Comparison of ENCODE assay signal across 36 cellular contexts in the genomic region with DNA sequence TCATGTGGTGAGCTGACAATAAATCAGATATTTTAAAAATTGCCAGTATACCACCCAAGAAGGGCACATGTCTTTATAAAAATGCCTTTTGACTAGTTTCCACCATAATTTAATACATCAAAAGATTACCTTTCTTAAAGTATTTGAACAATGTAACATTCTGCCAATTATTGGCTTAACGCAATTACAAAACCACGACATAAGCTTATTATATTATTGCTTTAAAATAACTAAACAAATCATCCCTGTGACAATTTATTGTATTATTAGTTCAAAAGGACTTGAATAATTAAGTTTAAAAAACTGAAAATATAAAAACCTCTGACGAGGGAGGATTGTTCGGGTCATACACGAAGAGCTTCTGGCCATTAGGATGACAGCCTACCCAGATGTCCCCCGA. TPM values are rescaled to one million over a fixed set of nuclear protein-coding genes. Genes with fewer than 3 reads are reported as not detected.
"Had no signal": no experiment of that assay in that cellular context is flagged by ENCODE, and none has a peak within 500 bp of the region (broad histone marks: within the 10 kb centered on the region; RNA-seq: fewer than 3 reads in every experiment).

No MANE protein-coding gene starts in this region.

- H3K4me1 ChIP-seq: adrenal gland, ascending aorta, body of pancreas, breast epithelium had no signal

- DNase-seq: activated effector memory CD4-positive, alpha-beta T cell treated with anti-CD3 and anti-CD28 coated beads, Interleukin-2, amount 50 U/mL, for 16 hours; activated effector memory CD4-positive, alpha-beta T cell treated with Interleukin-2 at 50 U/mL for 16 hours; activated gamma-delta T cell; activated gamma-delta T cell treated with Interleukin-2 at 50 U/mL for 16 hours; activated naive CD4-positive, alpha-beta T cell; activated naive CD4-positive, alpha-beta T cell treated with anti-CD3 and anti-CD28 coated beads for 36 hours; activated naive CD4-positive, alpha-beta T cell treated with anti-CD3 and anti-CD28 coated beads, Interleukin-2, amount 10 ng/mL, durations not matched to agents 7 days and 5 days; activated naive CD4-positive, alpha-beta T cell treated with anti-CD3 and anti-CD28 coated beads, Interleukin-2, amount 50 U/mL, for 16 hours; activated naive CD4-positive, alpha-beta T cell treated with Interleukin-2 at 50 U/mL for 16 hours; activated naive CD8-positive, alpha-beta T cell treated with anti-CD3 and anti-CD28 coated beads for 36 hours; activated naive CD8-positive, alpha-beta T cell treated with anti-CD3 and anti-CD28 coated beads, Interleukin-2, amount 10 ng/mL, durations not matched to agents 7 days and 5 days; activated naive CD8-positive, alpha-beta T cell treated with anti-CD3 and anti-CD28 coated beads, Interleukin-2, amount 50 U/mL, for 24 hours; activated T-cell treated with anti-CD3 and anti-CD28 coated beads, Interleukin-2, amount 50 U/mL, for 1 hour; activated T-cell treated with anti-CD3 and anti-CD28 coated beads, Interleukin-2, amount 50 U/mL, for 24 hours; activated T-cell treated with anti-CD3 and anti-CD28 coated beads, Interleukin-2, amount 50 U/mL, for 4 hours; activated T-cell treated with anti-CD3 and anti-CD28 coated beads, Interleukin-2, amount 50 U/mL, for 48 hours; activated T-cell treated with anti-CD3 and anti-CD28 coated beads, Interleukin-2, amount 50 U/mL, for 72 hours; adrenal gland; amniotic stem cell; amygdala; anterior cingulate cortex; aorta; body of pancreas; brain microvascular endothelial cell; caudate nucleus; central memory CD4-positive, alpha-beta T cell; cerebellar nuclear complex had no signal

- H3K9me3 ChIP-seq: adrenal gland, ascending aorta, body of pancreas, breast epithelium had no signal

- H3K27me3 ChIP-seq: adrenal gland, ascending aorta, body of pancreas, brain microvascular endothelial cell, breast epithelium, cardiac muscle cell had no signal

- FAIRE-seq: astrocyte, bronchial epithelial cell had no signal

- ATAC-seq: activated naive CD4-positive, alpha-beta T cell treated with anti-CD3 and anti-CD28 coated beads, Interleukin-2, amount 50 U/mL, for 72 hours; activated naive CD8-positive, alpha-beta T cell treated with anti-CD3 and anti-CD28 coated beads, Interleukin-2, amount 50 U/mL, for 24 hours; activated T-cell treated with anti-CD3 and anti-CD28 coated beads, Interleukin-2, amount 50 U/mL, for 4 hours; activated T-cell treated with anti-CD3 and anti-CD28 coated beads, Interleukin-2, amount 50 U/mL, for 72 hours; activated T-helper 17 cell treated with anti-CD3 and anti-CD28 coated beads, Interleukin-2, amount 50 U/mL, for 72 hours; body of pancreas had no signal

- H3K27ac ChIP-seq: adrenal gland, ascending aorta, body of pancreas, brain microvascular endothelial cell, breast epithelium, cardiac muscle cell had no signal

- H3K4me3 ChIP-seq: adrenal gland, ascending aorta, body of pancreas, breast epithelium, cardiac muscle cell had no signal

- H3K36me3 ChIP-seq: breast epithelium had no signal

RNA-seq across cellular contexts. Expression of a gene that starts 9.6 kb away (rescaled TPM):
- total RNA-seq: activated naive CD4-positive, alpha-beta T cell treated with anti-CD3 and anti-CD28 coated beads for 36 hours; activated naive CD8-positive, alpha-beta T cell treated with anti-CD3 and anti-CD28 coated beads, Interleukin-2, amount 10 ng/mL, durations not matched to agents 7 days and 5 days; activated T-cell treated with anti-CD3 and anti-CD28 coated beads, Interleukin-2, amount 50 U/mL, for 4 hours; activated T-helper 1 cell treated with anti-CD3 and anti-CD28 coated beads, Interleukin-12 subunit alpha, Interleukin-12 subunit beta, Interleukin-2, Interleukin-4 antibody, amounts not matched to agents 30 ng/mL and 10 ng/mL and 1 ng/mL, durations not matched to agents 14 hours and 24 hours and 36 hours; activated T-helper 17 cell treated with anti-CD3 and anti-CD28 coated beads, Interleukin-2, amount 50 U/mL, for 72 hours; ascending aorta; astrocyte; cardiac muscle cell; chondrocyte had no signal
- polyA plus RNA-seq: cardiac muscle cell had no signal
